8 cellular contexts compared by ENCODE assay signal in genomic region chr5:126778675-126779403, GRCh38. TPM values are rescaled to one million over a fixed set of nuclear protein-coding genes. Genes with fewer than 3 reads are reported as not detected.
DNase-seq lines count a peak whose midpoint lies in the region; ATAC-seq and TF ChIP-seq lines count a peak whose summit lies in the region.

No MANE protein-coding gene starts in this region.

- no peak for TF ChIP-seq POLR2A in thyroid gland (IDR thresholded peaks at IDR 0.05)

- no peaks in the 10 kb centered on the region for H3K27me3 Mint-ChIP-seq in activated T-helper 2 cell treated with anti-CD3 and anti-CD28 coated beads, Interferon-gamma antibody, Interleukin-2, Interleukin-4, amounts not matched to agents 10 μg/mL and 5 μg/mL and 100 μg/mL, durations not matched to agents 14 hours and 24 hours and 36 hours (ENCODE audit: low read depth)

- no peak for TF ChIP-seq CTCF in GM12864 (IDR thresholded peaks at IDR 0.05; ENCODE audit: low read depth, low read length, missing control alignments)
- TF ChIP-seq CTCF in thyroid gland (IDR thresholded peaks at IDR 0.05) = no peak

- H3K4me1 Mint-ChIP-seq in activated T-helper 2 cell treated with anti-CD3 and anti-CD28 coated beads, Interferon-gamma antibody, Interleukin-2, Interleukin-4, amounts not matched to agents 10 μg/mL and 5 μg/mL and 100 μg/mL, durations not matched to agents 14 hours and 24 hours and 36 hours (ENCODE audit: low read depth) = peaks cover 25% of the 10 kb centered on the region

- peaks cover 45% of the 10 kb centered on the region for H3K36me3 Mint-ChIP-seq in activated T-helper 2 cell treated with anti-CD3 and anti-CD28 coated beads, Interferon-gamma antibody, Interleukin-2, Interleukin-4, amounts not matched to agents 10 μg/mL and 5 μg/mL and 100 μg/mL, durations not matched to agents 14 hours and 24 hours and 36 hours (ENCODE audit: low read depth)

- peak; percentile 4 for ATAC-seq in HG02938 (IDR thresholded peaks at IDR 0.05; ENCODE audit: unreplicated experiment)

- H3K9me3 ChIP-seq in thyroid gland = no peaks in the 10 kb centered on the region

- H3K27me3 ChIP-seq in layer of hippocampus (ENCODE audit: control insufficient read depth, insufficient read depth, low read length) (no peaks in the 10 kb centered on the region), thyroid gland (no peaks in the 10 kb centered on the region)

- DNase-seq in GM12864 (ENCODE audit: low read depth) (no peak), thyroid gland (no peak), SIG-M5 treated with dmso at 0.1 percent for 504 hours (lab: John Stamatoyannopoulos, UW; ENCODE audit: unreplicated experiment) (no peak), NCI-H748 (lab: John Stamatoyannopoulos, UW; ENCODE audit: unreplicated experiment) (no peak)
- no peak for DNase-seq in activated T-helper 2 cell treated with anti-CD3 and anti-CD28 coated beads, Interferon-gamma antibody, Interleukin-2, Interleukin-4, amounts not matched to agents 10 μg/mL and 5 μg/mL and 100 μg/mL, durations not matched to agents 14 hours and 24 hours and 36 hours (ENCODE audit: low spot score)
- DNase-seq in activated CD4-positive, alpha-beta T cell treated with anti-CD3 and anti-CD28 coated beads for 1 hour = no peak

- no peaks in the 10 kb centered on the region for H3K36me3 ChIP-seq in thyroid gland

- peak overlapping the region; percentile 31 for H3K27ac ChIP-seq in layer of hippocampus (ENCODE audit: low read depth, low read length)
- peak overlapping the region in 2 of 3 donors; percentile 46 to 88 for H3K27ac ChIP-seq in thyroid gland

- peak overlapping the region; percentile 94 for H3K4me3 Mint-ChIP-seq in activated T-helper 2 cell treated with anti-CD3 and anti-CD28 coated beads, Interferon-gamma antibody, Interleukin-2, Interleukin-4, amounts not matched to agents 10 μg/mL and 5 μg/mL and 100 μg/mL, durations not matched to agents 14 hours and 24 hours and 36 hours (ENCODE audit: low read depth)

- H3K4me3 ChIP-seq in GM12864 (ENCODE audit: low read depth, low read length) (peak overlapping the region; percentile 93), thyroid gland (replicated peaks in 1 of 3) (peak overlapping the region; percentile 36 to 92 (median 79))

- H3K4me1 ChIP-seq in thyroid gland = peaks cover 11 to 12% of the 10 kb centered on the region in 2 donors

- WGBS in thyroid gland, 2 donors = 24 to 26% methylated on average over 12 to 17 of the region's 17 CpGs

- intact Hi-C loops in activated T-helper 2 cell treated with anti-CD3 and anti-CD28 coated beads, Interferon-gamma antibody, Interleukin-2, Interleukin-4, amounts not matched to agents 10 μg/mL and 5 μg/mL and 100 μg/mL, durations not matched to agents 14 hours and 24 hours and 36 hours (cut with micrococcal nuclease) = loop anchor here (1.0 to 10.0 kb wide), 7 partner anchors 17 to 738 kb away; partner anchors contain the start of gene PRRC1
- intact Hi-C loops in thyroid gland (cut with DNase I) = loop anchor here (5.0 kb wide), 1 partner anchor 102 kb away; no protein-coding TSS in a partner anchor

- H3K9me3 Mint-ChIP-seq in activated T-helper 2 cell treated with anti-CD3 and anti-CD28 coated beads, Interferon-gamma antibody, Interleukin-2, Interleukin-4, amounts not matched to agents 10 μg/mL and 5 μg/mL and 100 μg/mL, durations not matched to agents 14 hours and 24 hours and 36 hours = no peaks in the 10 kb centered on the region

- peak overlapping the region; percentile 96 for H3K27ac Mint-ChIP-seq in activated T-helper 2 cell treated with anti-CD3 and anti-CD28 coated beads, Interferon-gamma antibody, Interleukin-2, Interleukin-4, amounts not matched to agents 10 μg/mL and 5 μg/mL and 100 μg/mL, durations not matched to agents 14 hours and 24 hours and 36 hours

RNA-seq across cellular contexts. Expression of gene LMNB1, which starts 1.9 kb away (rescaled TPM):
- 232 and 239 TPM in 2 replicates for total RNA-seq in activated T-helper 2 cell treated with anti-CD3 and anti-CD28 coated beads, Interferon-gamma antibody, Interleukin-2, Interleukin-4, amounts not matched to agents 10 μg/mL and 5 μg/mL and 100 μg/mL, durations not matched to agents 14 hours and 24 hours and 36 hours
- total RNA-seq in thyroid gland = 10 to 100 TPM in 1 of 4 donors, 1 to 10 TPM in 3; 3.9 to 18.4 (median 6.5) TPM

Comparison
In these comparisons a context has a peak if more than half of its experiments do, and no peak if none do; other contexts are left out.
1. RNA of gene LMNB1, which starts 1.9 kb away (total RNA-seq): 232 to 239 TPM in activated T-helper 2 cell treated with anti-CD3 and anti-CD28 coated beads, Interferon-gamma antibody, Interleukin-2, Interleukin-4, amounts not matched to agents 10 μg/mL and 5 μg/mL and 100 μg/mL, durations not matched to agents 14 hours and 24 hours and 36 hours; 3.9 to 18.4 TPM in thyroid gland; every median in the first group is over 10 times any median in the second.